ENCODE assay signal across 1 cellular context in the genomic region with DNA sequence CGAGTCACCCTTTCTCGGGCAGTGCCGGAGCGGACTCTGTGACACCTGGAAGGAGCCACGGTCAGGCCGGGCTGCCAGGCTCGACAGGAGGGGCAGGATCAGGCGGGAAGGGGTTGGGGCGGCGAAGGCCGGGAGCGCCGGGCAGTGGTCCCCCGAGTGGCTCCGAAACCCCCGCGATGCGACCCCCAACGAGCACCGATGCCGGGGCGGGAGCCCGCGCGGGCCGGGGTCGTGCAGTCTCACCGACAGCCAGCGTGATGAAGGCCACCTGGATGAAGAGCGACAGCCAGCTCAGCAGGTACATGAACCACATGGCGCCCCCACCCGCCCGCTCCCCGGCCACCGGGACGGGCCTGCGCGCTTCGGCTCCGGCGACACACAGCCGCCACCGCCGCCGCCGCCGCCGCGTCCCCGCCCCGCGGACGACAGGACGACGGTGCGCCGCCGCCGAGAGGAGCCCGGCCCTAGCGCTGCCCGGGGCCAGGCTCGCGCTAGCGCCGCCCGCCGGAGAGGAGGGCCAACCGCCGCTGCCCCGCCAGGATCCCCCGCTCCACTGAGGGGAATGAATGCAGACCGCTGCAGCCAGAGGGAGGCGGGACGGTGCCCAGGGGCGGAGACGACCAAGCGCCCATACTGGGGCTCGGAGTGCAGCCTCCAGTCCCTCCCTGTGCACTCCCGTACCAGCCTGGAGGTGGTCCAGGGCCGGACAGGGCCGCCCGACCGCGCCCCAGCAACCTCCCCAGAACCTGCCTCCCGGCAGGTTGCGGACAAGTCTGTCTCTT.
TF ChIP-seq lines count a peak whose summit lies in the region.

Gene TEX261 (minus strand): TSS at position 429 of the 782 bp plus-strand sequence. CDS start 116 bp downstream, at position 313.

TF ChIP-seq in HepG2, 621 proteins besides CTCF, POLR2A, EP300 and RAD21 (continued from another document and continues in another):
- no peak; the same call in 1 of the 2 replicates for TF ChIP-seq ZNF646 (CRISPR knock-in tag; IDR thresholded peaks at IDR 0.05)
- TF ChIP-seq TCF12 (IDR thresholded peaks at IDR 0.05), result no peak
- TF ChIP-seq TCF12 (CRISPR knock-in tag; IDR thresholded peaks at IDR 0.05), result peak; percentile 53; the same call in 1 of the 2 replicates
- no peak for TF ChIP-seq MEF2D (CRISPR knock-in tag; IDR thresholded peaks at IDR 0.05)
- no peak for TF ChIP-seq CENPT (CRISPR knock-in tag; IDR thresholded peaks at IDR 0.05; ENCODE audit: low read depth)
- TF ChIP-seq ZNF407 (CRISPR knock-in tag; IDR thresholded peaks at IDR 0.05; ENCODE audit: not compliant biosample characterization), result no peak
- no peak for TF ChIP-seq PBX2 (CRISPR knock-in tag; IDR thresholded peaks at IDR 0.05)
- TF ChIP-seq ZNF33B (CRISPR knock-in tag; IDR thresholded peaks at IDR 0.05), result 0 out of 2 replicates have a peak, but pooled peaks have one; percentile 45
- TF ChIP-seq, protein P1, sequence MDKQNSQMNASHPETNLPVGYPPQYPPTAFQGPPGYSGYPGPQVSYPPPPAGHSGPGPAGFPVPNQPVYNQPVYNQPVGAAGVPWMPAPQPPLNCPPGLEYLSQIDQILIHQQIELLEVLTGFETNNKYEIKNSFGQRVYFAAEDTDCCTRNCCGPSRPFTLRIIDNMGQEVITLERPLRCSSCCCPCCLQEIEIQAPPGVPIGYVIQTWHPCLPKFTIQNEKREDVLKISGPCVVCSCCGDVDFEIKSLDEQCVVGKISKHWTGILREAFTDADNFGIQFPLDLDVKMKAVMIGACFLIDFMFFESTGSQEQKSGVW (CRISPR knock-in tag; IDR thresholded peaks at IDR 0.05; ENCODE audit: borderline replicate concordance), result no peak
- TF ChIP-seq DNMT1 (CRISPR knock-in tag; IDR thresholded peaks at IDR 0.05), result no peak
- 0 out of 2 replicates have a peak, but pooled peaks have one; percentile 26 for TF ChIP-seq ZMYM3 (CRISPR knock-in tag; IDR thresholded peaks at IDR 0.05)
- 0 out of 2 replicates have a peak, but pooled peaks have one; percentile 27 for TF ChIP-seq DNMT3B (CRISPR knock-in tag; conservative IDR thresholded peaks at IDR 0.05)
- peak; percentile 80 for TF ChIP-seq PHF20 (CRISPR knock-in tag; IDR thresholded peaks at IDR 0.05)
- TF ChIP-seq, protein P2, sequence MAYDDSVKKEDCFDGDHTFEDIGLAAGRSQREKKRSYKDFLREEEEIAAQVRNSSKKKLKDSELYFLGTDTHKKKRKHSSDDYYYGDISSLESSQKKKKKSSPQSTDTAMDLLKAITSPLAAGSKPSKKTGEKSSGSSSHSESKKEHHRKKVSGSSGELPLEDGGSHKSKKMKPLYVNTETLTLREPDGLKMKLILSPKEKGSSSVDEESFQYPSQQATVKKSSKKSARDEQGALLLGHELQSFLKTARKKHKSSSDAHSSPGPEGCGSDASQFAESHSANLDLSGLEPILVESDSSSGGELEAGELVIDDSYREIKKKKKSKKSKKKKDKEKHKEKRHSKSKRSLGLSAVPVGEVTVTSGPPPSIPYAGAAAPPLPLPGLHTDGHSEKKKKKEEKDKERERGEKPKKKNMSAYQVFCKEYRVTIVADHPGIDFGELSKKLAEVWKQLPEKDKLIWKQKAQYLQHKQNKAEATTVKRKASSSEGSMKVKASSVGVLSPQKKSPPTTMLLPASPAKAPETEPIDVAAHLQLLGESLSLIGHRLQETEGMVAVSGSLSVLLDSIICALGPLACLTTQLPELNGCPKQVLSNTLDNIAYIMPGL (CRISPR knock-in tag; IDR thresholded peaks at IDR 0.05; ENCODE audit: borderline replicate concordance in 1 of 2, low read depth in 1 of 2), result peak; percentile 90 to 98
- peak; percentile 30; the same call in 1 of the 2 replicates for TF ChIP-seq TAF1 (CRISPR knock-in tag; IDR thresholded peaks at IDR 0.05)
- no peak for TF ChIP-seq RFX5 (IDR thresholded peaks at IDR 0.05; ENCODE audit: low read depth, low read length)
- TF ChIP-seq ARHGAP35 (CRISPR knock-in tag; IDR thresholded peaks at IDR 0.05; ENCODE audit: borderline replicate concordance), result no peak
- no peak for TF ChIP-seq NBN (conservative IDR thresholded peaks at IDR 0.05)
- TF ChIP-seq BCL3 (CRISPR knock-in tag; IDR thresholded peaks at IDR 0.05), result peak; percentile 31; the same call in 1 of the 2 replicates
- TF ChIP-seq ZNF329 (CRISPR knock-in tag; IDR thresholded peaks at IDR 0.05; ENCODE audit: low read depth), result 0 out of 2 replicates have a peak, but pooled peaks have one; percentile 26
- TF ChIP-seq BATF2 (CRISPR knock-in tag; IDR thresholded peaks at IDR 0.05), result no peak
- 0 out of 2 replicates have a peak, but pooled peaks have one; percentile 7 for TF ChIP-seq NFKBIZ (CRISPR knock-in tag; IDR thresholded peaks at IDR 0.05)
- peak; percentile 61; the same call in 1 of the 2 replicates for TF ChIP-seq MTA1 (CRISPR knock-in tag; IDR thresholded peaks at IDR 0.05; ENCODE audit: borderline replicate concordance)
- no peak for TF ChIP-seq SCMH1 (CRISPR knock-in tag; IDR thresholded peaks at IDR 0.05; ENCODE audit: borderline replicate concordance)
- TF ChIP-seq ATAD3A (CRISPR knock-in tag; IDR thresholded peaks at IDR 0.05), result no peak
